Comparison of ENCODE assay signal across 10 cellular contexts in genomic region chr2:219289537-219290361, GRCh38. TPM values are rescaled to one million over a fixed set of nuclear protein-coding genes. Genes with fewer than 3 reads are reported as not detected.
DNase-seq lines count a peak whose midpoint lies in the region; ATAC-seq and TF ChIP-seq lines count a peak whose summit lies in the region.
"Had no signal": no experiment of that assay in that cellular context is flagged by ENCODE, and none has a peak within 500 bp of the region (broad histone marks: within the 10 kb centered on the region; RNA-seq: fewer than 3 reads in every experiment).

No MANE protein-coding gene starts in this region.

- intact Hi-C loops in Calu3 (cut with micrococcal nuclease; ENCODE audit: unreplicated experiment) (no loop called here), posterior cingulate gyrus (cut with DNase I) (no loop called here)

- CTCF ChIA-PET in Calu3 (lab: Charles Lee), result interaction anchor here (1.3 kb wide), 1 partner anchor 11 kb away, joined by 5 read pairs; the partner anchor contains the start of gene DNAJB2

- no peak for TF ChIP-seq CTCF in Calu3 (IDR thresholded peaks at IDR 0.05; ENCODE audit: unreplicated experiment)
- TF ChIP-seq CTCF in GM20000 (IDR thresholded peaks at IDR 0.05; ENCODE audit: extremely low read depth, missing control alignments), result no peak

- DNase-seq in Calu3, result peak; percentile 68
- DNase-seq in SJCRH30, result peak; percentile 27 to 34
- peak; percentile 92 for DNase-seq in fibroblast of the conjunctiva (ENCODE audit: low read depth)
- DNase-seq in posterior cingulate gyrus, result peak; percentile 68 to 98 (median 86)
- no peak for DNase-seq in GM19238 (ENCODE audit: insufficient read length, low spot score)
- DNase-seq in GM20000 (ENCODE audit: low spot score), result no peak
- no peak for DNase-seq in T-helper 1 cell
- DNase-seq: stimulated activated CD8-positive, alpha-beta memory T cell treated with anti-CD3 and anti-CD28 coated beads, Interleukin-4, amount 100 ng/mL, for 48 hours had no signal

- H3K27ac Mint-ChIP-seq in Calu3 (ENCODE audit: unreplicated experiment), result no peak overlapping the region

- H3K4me3 Mint-ChIP-seq in Calu3 (ENCODE audit: low read depth, unreplicated experiment), result no peak overlapping the region

- H3K4me3 ChIP-seq in SJCRH30, result no peak overlapping the region

- H3K36me3 ChIP-seq in SJCRH30, result no peaks in the 10 kb centered on the region

- BruUV-seq in Calu3 (replicated peaks; lab: Mats Ljungman, UMichigan), result no TSS peak

- H3K36me3 Mint-ChIP-seq in Calu3 (ENCODE audit: insufficient read depth, unreplicated experiment), result peaks cover 12% of the 10 kb centered on the region

- no peak for ATAC-seq in HG03520 (IDR thresholded peaks at IDR 0.05; ENCODE audit: unreplicated experiment)

- H3K4me1 Mint-ChIP-seq in Calu3 (ENCODE audit: low read depth, unreplicated experiment), result peaks cover 7% of the 10 kb centered on the region

- peaks cover 8% of the 10 kb centered on the region for H3K4me1 ChIP-seq in SJCRH30

- H3K27me3 Mint-ChIP-seq in Calu3 (ENCODE audit: unreplicated experiment), result peaks cover 10% of the 10 kb centered on the region

- no peaks in the 10 kb centered on the region for H3K9me3 Mint-ChIP-seq in Calu3 (ENCODE audit: low read depth, unreplicated experiment)

- H3K27ac ChIP-seq in SJCRH30, result no peak overlapping the region

- H3K9me3 ChIP-seq in SJCRH30 (replicated peaks), result no peaks in the 10 kb centered on the region

- peaks cover 5% of the 10 kb centered on the region; the same call in 1 of the 2 replicates for H3K27me3 ChIP-seq in SJCRH30

RNA-seq across cellular contexts. Expression of gene DNAJB2, which starts 10.6 kb away (rescaled TPM):
- total RNA-seq in Calu3 (2022), result 55.1 and 68.2 TPM in 2 replicates
- 16.8 and 19.4 TPM in 2 replicates for total RNA-seq in SJCRH30 (2014; rRNA removed; shearing (Covaris generic))

RNA-seq across cellular contexts. Expression of gene PTPRN, which starts 19.5 kb away (rescaled TPM):
- total RNA-seq in Calu3 (2022), result not detected in 2 replicates
- total RNA-seq in SJCRH30 (2014; rRNA removed; shearing (Covaris generic)), result not detected in 2 replicates
- total RNA-seq: T-helper 2 cell treated with Interferon-gamma antibody and Interleukin-4, amounts not matched to agents 100 ng/mL and 5 ng/mL, for 36 hours had no signal

RNA-seq across cellular contexts. Expression of gene TUBA4A, which starts 36.0 kb away (rescaled TPM):
- 68.8 and 97.9 TPM in 2 replicates for total RNA-seq in Calu3 (2022)
- 188 and 197 TPM in 2 replicates for total RNA-seq in SJCRH30 (2014; rRNA removed; shearing (Covaris generic))

RNA-seq across cellular contexts. Expression of gene TUBA4B, which starts 36.7 kb away (rescaled TPM):
- not detected in 2 replicates for total RNA-seq in Calu3 (2022)
- total RNA-seq in SJCRH30 (2014; rRNA removed; shearing (Covaris generic)), result 0.08 TPM in 1 of 2 replicates, not detected in the other
- total RNA-seq: T-helper 2 cell treated with Interferon-gamma antibody and Interleukin-4, amounts not matched to agents 100 ng/mL and 5 ng/mL, for 36 hours had no signal

RNA-seq across cellular contexts. Expression of gene RESP18, which starts 42.8 kb away (rescaled TPM):
- not detected in 2 replicates for total RNA-seq in Calu3 (2022)
- not detected in 2 replicates for total RNA-seq in SJCRH30 (2014; rRNA removed; shearing (Covaris generic))
- total RNA-seq: T-helper 2 cell treated with Interferon-gamma antibody and Interleukin-4, amounts not matched to agents 100 ng/mL and 5 ng/mL, for 36 hours had no signal

Comparison
In these comparisons a context has a peak if more than half of its experiments do, and no peak if none do; other contexts are left out.
1. DNase-seq: peak in Calu3 (single experiment), SJCRH30 (2 of 2), fibroblast of the conjunctiva (single experiment) and posterior cingulate gyrus (10 of 10); none in GM19238 (single experiment), GM20000 (single experiment) and T-helper 1 cell (0 of 5).